8 cellular contexts compared by ENCODE assay signal in the genomic region with DNA sequence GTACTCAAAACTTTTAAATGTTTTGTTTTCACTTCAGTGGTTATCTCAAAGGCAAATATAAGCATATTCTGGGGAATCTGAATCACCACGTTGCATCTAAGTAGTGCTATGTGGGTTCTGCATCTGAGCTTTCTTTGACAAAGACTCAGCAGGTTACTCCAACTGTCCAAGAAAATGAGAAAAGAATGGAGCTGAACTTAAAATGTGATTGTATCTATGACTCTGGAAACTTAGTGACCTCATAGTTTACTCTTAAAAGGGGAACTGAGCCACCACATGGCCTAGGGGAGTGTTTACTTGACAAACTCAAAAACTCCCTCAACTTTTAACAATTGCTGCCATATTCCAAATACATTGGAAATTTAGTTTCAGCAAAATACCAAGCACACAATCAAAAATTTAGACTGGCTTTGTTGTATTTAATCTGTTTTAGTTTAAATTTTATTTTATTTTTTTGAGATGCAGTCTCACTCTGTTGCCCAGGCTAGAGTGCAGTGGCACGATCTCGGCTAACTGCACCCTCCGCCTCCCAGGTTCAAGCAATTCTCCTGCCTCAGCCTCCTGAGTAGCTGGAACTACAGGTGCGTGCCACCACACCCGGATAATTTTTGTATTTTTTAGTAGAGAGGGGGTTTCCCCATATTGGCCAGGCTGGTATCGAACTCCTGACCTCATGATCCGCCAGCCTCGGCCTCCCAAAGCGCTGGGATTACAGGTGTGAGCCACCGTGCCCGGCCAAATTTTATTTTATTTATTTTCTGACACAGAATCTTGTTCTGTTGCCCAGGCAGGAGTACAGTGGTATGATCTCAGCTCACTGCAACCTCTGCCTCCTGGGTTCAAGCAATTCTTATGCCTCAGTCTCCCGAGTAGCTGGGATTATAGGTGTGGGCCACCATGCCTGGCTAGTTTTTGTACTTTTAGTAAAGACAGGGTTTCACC. TPM values are rescaled to one million over a fixed set of nuclear protein-coding genes. Genes with fewer than 3 reads are reported as not detected.
DNase-seq lines count a peak whose midpoint lies in the region; ATAC-seq and TF ChIP-seq lines count a peak whose summit lies in the region.
"Not testable (repeated sequence)": the region's sequence is repeated elsewhere in the genome, so short reads cannot be mapped to it uniquely, and the experiment has no call there.

No MANE protein-coding gene starts in this region.

- not testable (repeated sequence) for H3K27me3 Mint-ChIP-seq in T-helper 17 cell

- TF ChIP-seq CTCF in Loucy (conservative IDR thresholded peaks at IDR 0.05; ENCODE audit: low read length); testis (IDR thresholded peaks at IDR 0.05): not testable (repeated sequence)

- not testable (repeated sequence) for H3K36me3 ChIP-seq in Loucy (ENCODE audit: insufficient read depth, low read length); testis (ENCODE audit: low read depth, missing control alignments)

- H3K9ac ChIP-seq in Loucy (ENCODE audit: low read depth, low read length, poor library complexity, severe bottlenecking) = peak overlapping the region; percentile 57

- not testable (repeated sequence) for H3K27me3 ChIP-seq in Loucy (ENCODE audit: insufficient read depth, low read length, poor library complexity, severe bottlenecking); testis

- not testable (repeated sequence) for DNase-seq in T-helper 17 cell, testis
- DNase-seq in amniotic epithelial cell (ENCODE audit: low read depth) (peak; percentile 39), hepatic stellate cell (ENCODE audit: low spot score) (peak; percentile 11)

- H3K4me1 ChIP-seq in Loucy (ENCODE audit: insufficient read depth, low read length, poor library complexity, severe bottlenecking) (peaks cover 50% of the 10 kb centered on the region), testis (peaks cover 19% of the 10 kb centered on the region)

- H3K4me2 ChIP-seq in Loucy (ENCODE audit: low read depth, low read length, poor library complexity, severe bottlenecking) = peak overlapping the region; percentile 86

- not testable (repeated sequence) for H3K9me2 ChIP-seq in Loucy (replicated peaks; ENCODE audit: low read depth, low read length)

- H2AFZ ChIP-seq in Loucy (ENCODE audit: low read length) = not testable (repeated sequence)

- peaks cover 44% of the 10 kb centered on the region for H3K4me1 Mint-ChIP-seq in T-helper 17 cell

- H3K4me3 Mint-ChIP-seq in T-helper 17 cell = peak overlapping the region; percentile 15

- peak; percentile 36 for ATAC-seq in GM18499 (IDR thresholded peaks at IDR 0.05; ENCODE audit: insufficient read depth, unreplicated experiment)
- peak; percentile 51 for ATAC-seq in GM21515 (IDR thresholded peaks at IDR 0.05; ENCODE audit: unreplicated experiment)
- peak; percentile 37 for ATAC-seq in HG03025 (IDR thresholded peaks at IDR 0.05; ENCODE audit: low FRiP score, unreplicated experiment)
- ATAC-seq in T-helper 17 cell = not testable (repeated sequence)

- not testable (repeated sequence) for H3K36me3 Mint-ChIP-seq in T-helper 17 cell (ENCODE audit: low read depth)

- TF ChIP-seq POLR2A in testis (IDR thresholded peaks at IDR 0.05) = not testable (repeated sequence)

- H3K9me3 ChIP-seq in Loucy (ENCODE audit: insufficient read depth, low read depth, low read length); T-helper 17 cell (ENCODE audit: control insufficient read depth, low read length, poor library complexity, severe bottlenecking); testis: not testable (repeated sequence)

- H3K27ac ChIP-seq in testis = peak overlapping the region; percentile 41 to 93

- H3K27ac Mint-ChIP-seq in T-helper 17 cell = peak overlapping the region; percentile 49

- peaks cover 10% of the 10 kb centered on the region; the same call in 1 of the 2 replicates for H3F3A ChIP-seq in Loucy (ENCODE audit: low read depth)

- intact Hi-C loops in testis (cut with DNase I; ENCODE audit: low total_unique reads) = not testable (repeated sequence)

- WGBS in testis, 2 donors = 83 to 91% methylated on average over 13 of the region's 13 CpGs

- peaks cover 79% of the 10 kb centered on the region for H3K79me2 ChIP-seq in Loucy (ENCODE audit: insufficient read depth, low read length)

- H3K4me3 ChIP-seq in Loucy (ENCODE audit: low read length, poor library complexity, severe bottlenecking) = peak overlapping the region; percentile 86
- not testable (repeated sequence) for H3K4me3 ChIP-seq in testis

- H4K20me1 ChIP-seq in Loucy (ENCODE audit: insufficient read depth, low read length, poor library complexity, severe bottlenecking) = peaks cover 74% of the 10 kb centered on the region

RNA-seq across cellular contexts. Expression of a gene that starts 3.1 kb away (rescaled TPM):
- 100 to 1,000 TPM; 111 to 147 TPM for total RNA-seq in T-helper 17 cell
- 100 to 1,000 TPM; 114 to 139 TPM for total RNA-seq in testis
- polyA plus RNA-seq in testis (ENCODE audit: insufficient read depth, low read depth, low replicate concordance) = 162 TPM

RNA-seq across cellular contexts. Expression of a gene that starts 37.0 kb away (rescaled TPM):
- total RNA-seq in T-helper 17 cell = 10 to 100 TPM; 50.6 to 58.4 TPM
- 10 to 100 TPM; 24.3 to 35.5 TPM for total RNA-seq in testis
- 11.7 TPM for polyA plus RNA-seq in testis (ENCODE audit: insufficient read depth, low read depth, low replicate concordance)
